In genomic region chr13:30105381-30105780, GRCh38 we compare ENCODE assay signal across 1 cellular context.
TF ChIP-seq lines count a peak whose summit lies in the region.

No MANE protein-coding gene starts in this region.

TF ChIP-seq in GM23338, 12 proteins besides CTCF, POLR2A, EP300 and RAD21 (continued from another document):
- TF ChIP-seq ZNF462 (CRISPR knock-in tag; IDR thresholded peaks at IDR 0.05) (no peak), STAT1 (IDR thresholded peaks at IDR 0.05; ENCODE audit: unreplicated experiment) (no peak), REST (IDR thresholded peaks at IDR 0.05; ENCODE audit: unreplicated experiment) (no peak), ZNF114 (CRISPR knock-in tag; IDR thresholded peaks at IDR 0.05) (no peak), EZH2 (IDR thresholded peaks at IDR 0.05; ENCODE audit: low read depth, unreplicated experiment) (no peak), NANOG (IDR thresholded peaks at IDR 0.05; ENCODE audit: borderline replicate concordance) (no peak), JUNB (IDR thresholded peaks at IDR 0.05; ENCODE audit: unreplicated experiment) (no peak), ETS1 (IDR thresholded peaks at IDR 0.05) (no peak), ZNF331 (CRISPR knock-in tag; IDR thresholded peaks at IDR 0.05; ENCODE audit: low read depth) (no peak)
